ENCODE assay signal across 23 cellular contexts in the genomic region with DNA sequence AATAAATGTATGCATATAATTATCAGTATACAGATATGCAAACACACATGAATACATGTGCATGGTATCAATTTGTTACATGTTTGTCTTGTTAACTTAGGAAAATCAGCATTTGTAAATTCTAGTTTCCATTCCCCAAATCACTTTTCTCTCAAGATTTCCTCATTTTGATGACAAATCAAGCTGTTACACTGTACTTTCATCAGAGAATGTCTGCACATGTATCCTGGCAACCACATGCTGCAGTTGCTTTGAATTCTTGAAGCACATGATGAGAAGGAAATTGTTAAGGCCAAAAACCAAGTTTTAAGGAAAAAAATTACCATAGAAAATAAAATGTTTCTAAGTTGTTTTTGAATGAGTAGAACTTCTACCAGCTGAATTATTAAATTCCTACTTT.
DNase-seq lines count a peak whose midpoint lies in the region; ATAC-seq and TF ChIP-seq lines count a peak whose summit lies in the region.
"Had no signal": no experiment of that assay in that cellular context is flagged by ENCODE, and none has a peak within 500 bp of the region (broad histone marks: within the 10 kb centered on the region; RNA-seq: fewer than 3 reads in every experiment).

No MANE protein-coding gene starts in this region.

- TF ChIP-seq CTCF in sigmoid colon (IDR thresholded peaks at IDR 0.05) (no peak), left lung (IDR thresholded peaks at IDR 0.05) (no peak)

- no peak overlapping the region for H3K27ac Mint-ChIP-seq in naive thymus-derived CD8-positive, alpha-beta T cell
- H3K27ac Mint-ChIP-seq: activated T-cell treated with anti-CD3 and anti-CD28 coated beads, Interleukin-2, amount 50 U/mL, for 24 hours; endodermal cell; IgD-negative memory B cell; T-cell; type B pancreatic cell had no signal

- H3K9me3 Mint-ChIP-seq in naive thymus-derived CD8-positive, alpha-beta T cell = peaks cover 0 to 36% (median 10%) of the 10 kb centered on the region in 9 donors
- H3K9me3 Mint-ChIP-seq: endodermal cell had no signal

- intact Hi-C loops in sigmoid colon (cut with DNase I) = no loop called here
- intact Hi-C loops in left lung (cut with DNase I) = no loop called here

- POLR2A ChIA-PET in naive thymus-derived CD8-positive, alpha-beta T cell (lab: Charles Lee) = no interaction called here

- no peak for ATAC-seq in naive thymus-derived CD8-positive, alpha-beta T cell
- no peak for ATAC-seq in left lung
- ATAC-seq: A549, Panc1, T-cell had no signal

- H3K4me1 Mint-ChIP-seq in naive thymus-derived CD8-positive, alpha-beta T cell = no peaks in the 10 kb centered on the region
- H3K4me1 Mint-ChIP-seq: endodermal cell, IgD-negative memory B cell, T-cell had no signal

- no peaks in the 10 kb centered on the region for H3K36me3 Mint-ChIP-seq in naive thymus-derived CD8-positive, alpha-beta T cell
- H3K36me3 Mint-ChIP-seq: IgD-negative memory B cell, T-cell, type B pancreatic cell had no signal

- TF ChIP-seq EP300 in sigmoid colon (IDR thresholded peaks at IDR 0.05) = no peak

- no peaks in the 10 kb centered on the region for H3K27me3 Mint-ChIP-seq in naive thymus-derived CD8-positive, alpha-beta T cell
- H3K27me3 Mint-ChIP-seq: activated T-cell treated with anti-CD3 and anti-CD28 coated beads, Interleukin-2, amount 50 U/mL, for 24 hours; IgD-negative memory B cell; T-cell; type B pancreatic cell had no signal

- no peak overlapping the region for H3K4me3 Mint-ChIP-seq in naive thymus-derived CD8-positive, alpha-beta T cell
- H3K4me3 Mint-ChIP-seq: activated T-cell treated with anti-CD3 and anti-CD28 coated beads, Interleukin-2, amount 50 U/mL, for 24 hours; endodermal cell; IgD-negative memory B cell; T-cell; type B pancreatic cell had no signal

- H3K4me1 ChIP-seq in sigmoid colon = no peaks in the 10 kb centered on the region
- H3K4me1 ChIP-seq in left lung = no peaks in the 10 kb centered on the region
- H3K4me1 ChIP-seq: A549 had no signal

- H3K36me3 ChIP-seq in sigmoid colon (no peaks in the 10 kb centered on the region), left lung (no peaks in the 10 kb centered on the region)

- H3K27me3 ChIP-seq in sigmoid colon = no peaks in the 10 kb centered on the region
- no peaks in the 10 kb centered on the region for H3K27me3 ChIP-seq in left lung

- H3K9me3 ChIP-seq in sigmoid colon = no peaks in the 10 kb centered on the region
- H3K9me3 ChIP-seq in left lung = peaks cover 0 to 3% of the 10 kb centered on the region in 2 donors
- H3K9me3 ChIP-seq: A549 had no signal

- no peak overlapping the region for H3K27ac ChIP-seq in sigmoid colon
- no peak overlapping the region for H3K27ac ChIP-seq in left lung
- H3K27ac ChIP-seq: A549 had no signal

- DNase-seq in Ammon's horn (ENCODE audit: low spot score) = peak; percentile 28
- DNase-seq in OCI-M1 (lab: John Stamatoyannopoulos, UW) = peak; percentile 61
- DNase-seq in dedifferentiated amniotic fluid mesenchymal stem cell (ENCODE audit: extremely low spot score) = peak; percentile 96
- DNase-seq in myocyte (ENCODE audit: low read depth) = peak; percentile 58
- no peak for DNase-seq in sigmoid colon
- no peak for DNase-seq in activated CD4-positive, CD25-positive, alpha-beta regulatory T cell treated with anti-CD3 and anti-CD28 coated beads, Interleukin-2, amount 50 U/mL, for 72 hours
- no peak for DNase-seq in naive thymus-derived CD8-positive, alpha-beta T cell
- no peak for DNase-seq in left lung
- DNase-seq: activated CD4-positive, alpha-beta T cell treated with anti-CD3 and anti-CD28 coated beads for 1 hour; activated T-cell treated with anti-CD3 and anti-CD28 coated beads, Interleukin-2, amount 50 U/mL, for 24 hours; cortex of kidney; EL; endodermal cell; mammary epithelial cell; NCI-H1436 treated with DMSO at 0.1 percent for 48 hours; NCI-H510A; stimulated activated CD4-positive, alpha-beta T cell treated with anti-CD3 and anti-CD28 coated beads, Interleukin-2, amount 100 ng/mL, for 24 hours; T-cell had no signal

- TF ChIP-seq POLR2A in sigmoid colon (IDR thresholded peaks at IDR 0.05) = no peak

- H3K4me3 ChIP-seq in sigmoid colon (no peak overlapping the region), left lung (no peak overlapping the region)
- H3K4me3 ChIP-seq: A549, smooth muscle cell had no signal

Comparison
In these comparisons a context has a peak if more than half of its experiments do, and no peak if none do; other contexts are left out.
1. DNase-seq: peak in Ammon's horn (single experiment), OCI-M1 (single experiment), dedifferentiated amniotic fluid mesenchymal stem cell (single experiment) and myocyte (single experiment); none in sigmoid colon (single experiment), activated CD4-positive, CD25-positive, alpha-beta regulatory T cell treated with anti-CD3 and anti-CD28 coated beads, Interleukin-2, amount 50 U/mL, for 72 hours (single experiment), naive thymus-derived CD8-positive, alpha-beta T cell (0 of 10) and left lung (0 of 2).